ENCODE assay signal across 1 cellular context in the genomic region with DNA sequence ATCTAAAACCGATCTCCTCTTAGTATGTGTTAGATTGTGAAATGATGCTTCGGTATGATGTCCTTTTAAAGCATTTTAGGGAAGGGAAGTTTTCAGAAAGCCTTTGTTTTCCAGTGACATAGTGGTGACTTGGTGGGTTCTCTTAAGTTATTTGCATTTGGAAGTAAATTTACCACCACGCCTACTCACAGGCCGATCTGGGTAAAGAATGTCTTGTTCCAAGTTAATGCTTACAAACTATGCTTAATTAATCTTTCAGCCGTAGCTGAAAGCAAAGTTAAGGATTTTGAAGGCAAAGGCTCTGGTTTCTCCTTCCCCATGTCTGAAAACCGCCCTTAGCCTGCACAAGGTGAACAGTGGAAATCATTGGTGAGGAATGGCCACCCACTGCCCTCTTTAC.
TF ChIP-seq lines count a peak whose summit lies in the region.

No MANE protein-coding gene starts in this region.

TF ChIP-seq in K562, 482 proteins besides CTCF, POLR2A, EP300 and RAD21:
- TF ChIP-seq NCOA6 (IDR thresholded peaks at IDR 0.05), result no peak
- TF ChIP-seq SAFB (IDR thresholded peaks at IDR 0.05; ENCODE audit: borderline replicate concordance, low read depth, low read length), result no peak
- no peak for TF ChIP-seq PHTF2 (CRISPR knock-in tag; IDR thresholded peaks at IDR 0.05)
- no peak for TF ChIP-seq SRF (CRISPR knock-in tag; IDR thresholded peaks at IDR 0.05)
- TF ChIP-seq RBM15 (IDR thresholded peaks at IDR 0.05; ENCODE audit: insufficient read depth, low read length), result no peak
- TF ChIP-seq KLF16 (IDR thresholded peaks at IDR 0.05), result no peak
- TF ChIP-seq, protein P1, sequence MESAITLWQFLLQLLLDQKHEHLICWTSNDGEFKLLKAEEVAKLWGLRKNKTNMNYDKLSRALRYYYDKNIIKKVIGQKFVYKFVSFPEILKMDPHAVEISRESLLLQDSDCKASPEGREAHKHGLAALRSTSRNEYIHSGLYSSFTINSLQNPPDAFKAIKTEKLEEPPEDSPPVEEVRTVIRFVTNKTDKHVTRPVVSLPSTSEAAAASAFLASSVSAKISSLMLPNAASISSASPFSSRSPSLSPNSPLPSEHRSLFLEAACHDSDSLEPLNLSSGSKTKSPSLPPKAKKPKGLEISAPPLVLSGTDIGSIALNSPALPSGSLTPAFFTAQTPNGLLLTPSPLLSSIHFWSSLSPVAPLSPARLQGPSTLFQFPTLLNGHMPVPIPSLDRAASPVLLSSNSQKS (CRISPR knock-in tag; IDR thresholded peaks at IDR 0.05), result no peak
